In genomic region chr19:14786421-14786851, GRCh38 we compare ENCODE assay signal across 1 cellular context.
TF ChIP-seq lines count a peak whose summit lies in the region.

No MANE protein-coding gene starts in this region.

TF ChIP-seq in HCT116, 20 proteins besides CTCF, POLR2A, EP300 and RAD21 (continued from another document):
- TF ChIP-seq REST (IDR thresholded peaks at IDR 0.05; ENCODE audit: low read depth) (no peak), SRF (IDR thresholded peaks at IDR 0.05; ENCODE audit: low read depth) (no peak), ZNF274 (IDR thresholded peaks at IDR 0.05; ENCODE audit: low read depth, low read length) (no peak), ELF1 (IDR thresholded peaks at IDR 0.05; ENCODE audit: borderline replicate concordance, low read depth) (no peak), EZH2phosphoT487 (IDR thresholded peaks at IDR 0.05; ENCODE audit: borderline replicate concordance) (no peak), ATF3 (IDR thresholded peaks at IDR 0.05) (no peak), MAX (IDR thresholded peaks at IDR 0.05) (no peak), EGR1 (IDR thresholded peaks at IDR 0.05; ENCODE audit: low read depth) (no peak), JUND (IDR thresholded peaks at IDR 0.05) (no peak)
